1 cellular context compared by ENCODE assay signal in the genomic region with DNA sequence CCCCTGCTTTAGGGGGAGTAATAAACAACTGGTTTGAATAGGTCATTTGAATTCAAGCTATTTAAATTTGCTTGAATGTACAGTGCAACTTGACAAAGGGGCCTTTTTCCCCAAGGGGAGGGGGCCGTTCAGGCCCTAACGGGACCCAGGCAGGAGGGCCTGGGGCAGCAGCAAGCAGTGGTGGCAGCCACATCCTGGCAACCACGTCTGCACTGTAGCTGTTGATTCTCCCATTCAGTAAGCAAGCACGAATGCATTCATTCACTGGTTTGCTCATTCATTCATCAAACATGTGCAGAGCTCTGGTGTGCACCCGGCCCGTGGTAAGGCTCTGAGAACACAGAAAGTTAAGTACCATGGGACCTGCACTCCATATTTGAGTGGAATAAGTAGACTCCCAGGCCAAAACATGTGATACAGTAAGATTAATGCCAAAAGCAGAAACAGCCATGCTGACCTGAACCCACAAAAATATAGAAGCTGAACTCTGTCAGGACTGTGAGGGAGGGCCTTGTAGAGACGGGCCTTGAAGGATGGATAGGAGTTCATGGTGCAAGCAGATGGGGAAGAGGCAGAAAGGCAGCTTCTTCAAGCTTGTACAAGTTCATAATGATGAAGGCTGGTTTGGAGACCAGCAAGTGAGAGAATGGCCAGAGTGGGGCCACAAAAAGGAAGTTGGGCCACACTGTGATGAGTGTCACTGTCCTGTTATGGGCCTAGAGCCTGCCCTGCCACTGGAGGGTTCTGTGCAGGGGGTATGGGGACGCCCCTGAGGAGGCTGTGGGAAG.
A peak's percentile ranks its signal among the peaks of the same experiment; 100 is the strongest.
TF ChIP-seq lines count a peak whose summit lies in the region.

No MANE protein-coding gene starts in this region.

TF ChIP-seq in HEK293, 187 proteins besides CTCF, POLR2A, EP300 and RAD21 (continued from another document):
- peak; percentile 66; the same call in 1 of the 2 replicates for TF ChIP-seq ZFP3 (tag by site-specific recombination; IDR thresholded peaks at IDR 0.05; ENCODE audit: low read depth)
TF ChIP-seq in HEK293: peak in this region for 1.
